Comparison of ENCODE assay signal across 30 cellular contexts in genomic region chr21:24148461-24148860, GRCh38.
"Had no signal": no experiment of that assay in that cellular context is flagged by ENCODE, and none has a peak within 500 bp of the region (broad histone marks: within the 10 kb centered on the region; RNA-seq: fewer than 3 reads in every experiment).

No MANE protein-coding gene starts in this region.

- H3K27ac Mint-ChIP-seq: immature natural killer cell; naive thymus-derived CD8-positive, alpha-beta T cell; nephron; stimulated activated naive B cell treated with anti-CD40 and anti-IgM and Interleukin-4, amounts not matched to agents 10 μg/mL and 1 μg/mL and 100 μg/mL, for 72 hours had no signal

- ATAC-seq: left colon; left lung; lower lobe of right lung; naive thymus-derived CD8-positive, alpha-beta T cell; pancreas; right cardiac atrium; sciatic nerve; stimulated activated naive B cell treated with anti-CD40 and anti-IgM and Interleukin-4, amounts not matched to agents 10 μg/mL and 1 μg/mL and 100 μg/mL, for 72 hours; stimulated activated naive CD8-positive, alpha-beta T cell treated with anti-CD3 and anti-CD28 coated beads, Interleukin-15, Interleukin-2, amounts not matched to agents 100 U/mL and 50 U/mL, for 24 hours; upper lobe of right lung had no signal

- H3K4me3 Mint-ChIP-seq: immature natural killer cell; naive thymus-derived CD8-positive, alpha-beta T cell; nephron; neural crest cell; stimulated activated naive B cell treated with anti-CD40 and anti-IgM and Interleukin-4, amounts not matched to agents 10 μg/mL and 1 μg/mL and 100 μg/mL, for 72 hours had no signal

- H3K27me3 ChIP-seq: left lung, stomach, testis, thyroid gland, upper lobe of right lung had no signal

- H3K4me1 ChIP-seq: left lung, lower lobe of right lung, pancreas, prostate gland, stomach, testis, thyroid gland, upper lobe of right lung had no signal

- H3K9me3 Mint-ChIP-seq: stimulated activated naive B cell treated with anti-CD40 and anti-IgM and Interleukin-4, amounts not matched to agents 10 μg/mL and 1 μg/mL and 100 μg/mL, for 72 hours had no signal

- H3K9me3 ChIP-seq: left lung, lower lobe of right lung, pancreas, prostate gland, testis, thyroid gland, upper lobe of right lung had no signal

- DNase-seq: hypothalamus; immature natural killer cell; kidney; left colon; left lung; lower lobe of right lung; mammary epithelial cell; mesenchymal stem cell; naive thymus-derived CD8-positive, alpha-beta T cell; nucleus accumbens; pancreas; posterior cingulate gyrus; retina; right cardiac atrium; stimulated activated CD4-positive, alpha-beta T cell treated with anti-CD3 and anti-CD28 coated beads, Interleukin-12 subunit alpha, Interleukin-12 subunit beta, amount 100 ng/mL, for 4 hours; stimulated activated CD4-positive, alpha-beta T cell treated with anti-CD3 and anti-CD28 coated beads, Interleukin-15, amount 100 ng/mL, for 24 hours; stimulated activated CD4-positive, alpha-beta T cell treated with anti-CD3 and anti-CD28 coated beads, Interleukin-2, amount 100 ng/mL, for 24 hours; stimulated activated CD4-positive, alpha-beta T cell treated with anti-CD3 and anti-CD28 coated beads, Interleukin-4, amount 100 ng/mL, for 1 hour; stimulated activated naive B cell treated with anti-CD40 and anti-IgM and Interleukin-4, amounts not matched to agents 10 μg/mL and 1 μg/mL and 100 μg/mL, for 72 hours; stimulated activated naive CD8-positive, alpha-beta T cell treated with anti-CD3 and anti-CD28 coated beads, Interleukin-15, Interleukin-2, amounts not matched to agents 100 U/mL and 50 U/mL, for 24 hours; stomach; testis; thyroid gland; trophoblast cell; upper lobe of right lung had no signal

- H3K27ac ChIP-seq: left lung, lower lobe of right lung, pancreas, prostate gland, skin epidermis, stomach, testis, thyroid gland, upper lobe of right lung had no signal

- H3K36me3 Mint-ChIP-seq: immature natural killer cell; naive thymus-derived CD8-positive, alpha-beta T cell; stimulated activated naive B cell treated with anti-CD40 and anti-IgM and Interleukin-4, amounts not matched to agents 10 μg/mL and 1 μg/mL and 100 μg/mL, for 72 hours had no signal

- H3K27me3 Mint-ChIP-seq: naive thymus-derived CD8-positive, alpha-beta T cell; stimulated activated naive B cell treated with anti-CD40 and anti-IgM and Interleukin-4, amounts not matched to agents 10 μg/mL and 1 μg/mL and 100 μg/mL, for 72 hours had no signal

- H3K36me3 ChIP-seq: left lung, lower lobe of right lung, pancreas, prostate gland, stomach, thyroid gland, upper lobe of right lung had no signal

- H3K4me3 ChIP-seq: left lung, lower lobe of right lung, pancreas, prostate gland, skin epidermis, stomach, testis, thyroid gland, upper lobe of right lung had no signal

- H3K4me1 Mint-ChIP-seq: immature natural killer cell; naive thymus-derived CD8-positive, alpha-beta T cell; nephron; neural crest cell; stimulated activated naive B cell treated with anti-CD40 and anti-IgM and Interleukin-4, amounts not matched to agents 10 μg/mL and 1 μg/mL and 100 μg/mL, for 72 hours had no signal
